ENCODE assay signal across 14 cellular contexts in genomic region chr12:19243577-19243976, GRCh38.
"Had no signal": no experiment of that assay in that cellular context is flagged by ENCODE, and none has a peak within 500 bp of the region (broad histone marks: within the 10 kb centered on the region; RNA-seq: fewer than 3 reads in every experiment).

No MANE protein-coding gene starts in this region.

- H3K4me3 Mint-ChIP-seq: activated naive CD8-positive, alpha-beta T cell; stimulated activated naive CD8-positive, alpha-beta T cell treated with anti-CD3 and anti-CD28 coated beads, Interleukin-15, Interleukin-2, amounts not matched to agents 100 ng/mL and 50 ng/mL, for 24 hours; T-helper 1 cell treated with Interleukin-12 subunit alpha and Interleukin-12 subunit beta and Interleukin-4 antibody, amounts not matched to agents 30 μg/mL and 1 μg/mL, for 36 hours; type B pancreatic cell had no signal

- H3K27me3 Mint-ChIP-seq: activated naive CD8-positive, alpha-beta T cell; stimulated activated naive CD8-positive, alpha-beta T cell treated with anti-CD3 and anti-CD28 coated beads, Interleukin-15, Interleukin-2, amounts not matched to agents 100 ng/mL and 50 ng/mL, for 24 hours; type B pancreatic cell had no signal

- H3K27ac Mint-ChIP-seq: activated naive CD8-positive, alpha-beta T cell; stimulated activated naive CD8-positive, alpha-beta T cell treated with anti-CD3 and anti-CD28 coated beads, Interleukin-15, Interleukin-2, amounts not matched to agents 100 ng/mL and 50 ng/mL, for 24 hours; T-helper 1 cell treated with Interleukin-12 subunit alpha and Interleukin-12 subunit beta and Interleukin-4 antibody, amounts not matched to agents 30 μg/mL and 1 μg/mL, for 36 hours; type B pancreatic cell had no signal

- H3K36me3 Mint-ChIP-seq: activated naive CD8-positive, alpha-beta T cell had no signal

- DNase-seq: activated CD4-positive, alpha-beta T cell treated with anti-CD3 and anti-CD28 coated beads, Interleukin-2, amount 50 U/mL, for 4 hours; activated gamma-delta T cell treated with Interleukin-2 at 50 U/mL for 16 hours; heart right ventricle; left lung; ovary; psoas muscle; stimulated activated CD4-positive, alpha-beta T cell treated with anti-CD3 and anti-CD28 coated beads, Interleukin-15, amount 100 ng/mL, for 24 hours; stimulated activated CD4-positive, alpha-beta T cell treated with anti-CD3 and anti-CD28 coated beads, Interleukin-2, amount 100 ng/mL, for 48 hours had no signal

- H3K27me3 ChIP-seq: gastroesophageal sphincter, heart right ventricle, left lung, ovary had no signal

- H3K9me3 Mint-ChIP-seq: stimulated activated naive CD8-positive, alpha-beta T cell treated with anti-CD3 and anti-CD28 coated beads, Interleukin-15, Interleukin-2, amounts not matched to agents 100 ng/mL and 50 ng/mL, for 24 hours; T-helper 1 cell treated with Interleukin-12 subunit alpha and Interleukin-12 subunit beta and Interleukin-4 antibody, amounts not matched to agents 30 μg/mL and 1 μg/mL, for 36 hours; type B pancreatic cell had no signal

- H3K27ac ChIP-seq: ovary, psoas muscle, VCaP had no signal

- ATAC-seq: gastroesophageal sphincter, left lung, psoas muscle had no signal

- H3K4me1 ChIP-seq: psoas muscle had no signal

- H3K4me3 ChIP-seq: gastroesophageal sphincter, heart right ventricle, left lung, ovary, psoas muscle had no signal

- H3K36me3 ChIP-seq: gastroesophageal sphincter, heart right ventricle, left lung, ovary had no signal

- H3K9me3 ChIP-seq: gastroesophageal sphincter, heart right ventricle, left lung, ovary, psoas muscle had no signal
